In genomic region chr17:37283414-37283961, GRCh38 we compare ENCODE assay signal across 20 cellular contexts.
"Had no signal": no experiment of that assay in that cellular context is flagged by ENCODE, and none has a peak within 500 bp of the region (broad histone marks: within the 10 kb centered on the region; RNA-seq: fewer than 3 reads in every experiment).

No MANE protein-coding gene starts in this region.

- H3K4me1 Mint-ChIP-seq: activated B cell treated with CpG ODN at 0.5 μM for 24 hours, brain had no signal

- DNase-seq: activated B cell treated with CpG ODN at 0.5 μM for 24 hours; activated CD4-positive, alpha-beta T cell treated with anti-CD3 and anti-CD28 coated beads for 48 hours; activated CD8-positive, alpha-beta T cell treated with anti-CD3 and anti-CD28 coated beads for 36 hours; activated effector memory CD4-positive, alpha-beta T cell treated with Interleukin-2 at 50 U/mL for 16 hours; activated naive CD4-positive, alpha-beta T cell treated with anti-CD3 and anti-CD28 coated beads, Interleukin-2, amount 50 U/mL, for 16 hours; activated T-cell treated with anti-CD3 and anti-CD28 coated beads, Interleukin-2, amount 50 U/mL, for 4 hours; adrenal gland; dermis blood vessel endothelial cell; effector memory CD8-positive, alpha-beta T cell; islet precursor cell; mammary epithelial cell; mucosa of descending colon; naive thymus-derived CD4-positive, alpha-beta T cell; right cardiac atrium; small intestine; stimulated activated naive CD8-positive, alpha-beta T cell treated with anti-CD3 and anti-CD28 coated beads, Interleukin-15, Interleukin-2, amounts not matched to agents 100 U/mL and 50 U/mL, for 24 hours; T-helper 17 cell had no signal

- H3K4me3 Mint-ChIP-seq: activated B cell treated with CpG ODN at 0.5 μM for 24 hours; activated CD8-positive, alpha-beta T cell treated with anti-CD3 and anti-CD28 coated beads for 36 hours; activated T-cell treated with anti-CD3 and anti-CD28 coated beads, Interleukin-2, amount 50 U/mL, for 4 hours; brain; effector memory CD8-positive, alpha-beta T cell; naive thymus-derived CD4-positive, alpha-beta T cell; T-helper 17 cell had no signal

- H3K27me3 Mint-ChIP-seq: activated B cell treated with CpG ODN at 0.5 μM for 24 hours; activated CD8-positive, alpha-beta T cell treated with anti-CD3 and anti-CD28 coated beads for 36 hours; brain; effector memory CD8-positive, alpha-beta T cell; naive thymus-derived CD4-positive, alpha-beta T cell; T-helper 17 cell had no signal

- ATAC-seq: activated CD8-positive, alpha-beta T cell treated with anti-CD3 and anti-CD28 coated beads for 36 hours; activated T-cell treated with anti-CD3 and anti-CD28 coated beads, Interleukin-2, amount 50 U/mL, for 4 hours; effector memory CD8-positive, alpha-beta T cell; mucosa of descending colon; naive thymus-derived CD4-positive, alpha-beta T cell; right cardiac atrium; stimulated activated naive CD8-positive, alpha-beta T cell treated with anti-CD3 and anti-CD28 coated beads, Interleukin-15, Interleukin-2, amounts not matched to agents 100 U/mL and 50 U/mL, for 24 hours; T-helper 17 cell had no signal

- H3K9me3 Mint-ChIP-seq: activated B cell treated with CpG ODN at 0.5 μM for 24 hours; activated CD8-positive, alpha-beta T cell treated with anti-CD3 and anti-CD28 coated beads for 36 hours; activated T-cell treated with anti-CD3 and anti-CD28 coated beads, Interleukin-2, amount 50 U/mL, for 4 hours; brain; effector memory CD8-positive, alpha-beta T cell; naive thymus-derived CD4-positive, alpha-beta T cell had no signal

- H3K27ac Mint-ChIP-seq: activated B cell treated with CpG ODN at 0.5 μM for 24 hours; brain; naive thymus-derived CD4-positive, alpha-beta T cell had no signal

- H3K27ac ChIP-seq: adrenal gland, neutrophil, prostate gland had no signal
